1 cellular context compared by ENCODE assay signal in genomic region chr4:17812125-17812524, GRCh38.
TF ChIP-seq lines count a peak whose summit lies in the region.

No MANE protein-coding gene starts in this region.

TF ChIP-seq in endothelial cell of umbilical vein, 7 proteins besides CTCF, POLR2A, EP300 and RAD21:
- no peak for TF ChIP-seq JUN (IDR thresholded peaks at IDR 0.05; ENCODE audit: borderline replicate concordance, insufficient read depth, insufficient read length, low read depth)
- no peak for TF ChIP-seq EZH2 (IDR thresholded peaks at IDR 0.05; ENCODE audit: borderline replicate concordance, low read depth, low read length, severe bottlenecking)
- no peak for TF ChIP-seq POLR2AphosphoS5 (IDR thresholded peaks at IDR 0.05; ENCODE audit: insufficient read depth, low read depth, low read length)
- TF ChIP-seq MYC (IDR thresholded peaks at IDR 0.05; ENCODE audit: low read depth, low read length): no peak
- no peak for TF ChIP-seq FOS (IDR thresholded peaks at IDR 0.05; ENCODE audit: borderline replicate concordance, insufficient read depth, low read length)
- TF ChIP-seq GATA2 (IDR thresholded peaks at IDR 0.05; ENCODE audit: insufficient read depth, insufficient read length, low read depth, low read length): no peak
- TF ChIP-seq MAX (IDR thresholded peaks at IDR 0.05; ENCODE audit: insufficient read depth, insufficient read length): no peak
TF ChIP-seq in endothelial cell of umbilical vein: peak in this region for 0.
